2 cellular contexts compared by ENCODE assay signal in genomic region chr15:62059818-62060115, GRCh38.
TF ChIP-seq lines count a peak whose summit lies in the region.

No MANE protein-coding gene starts in this region.

TF ChIP-seq in GM23338, 12 proteins besides CTCF, POLR2A, EP300 and RAD21:
- TF ChIP-seq CREB1 (CRISPR knock-in tag; IDR thresholded peaks at IDR 0.05; ENCODE audit: low read depth): no peak
- no peak for TF ChIP-seq ZNF331 (CRISPR knock-in tag; IDR thresholded peaks at IDR 0.05; ENCODE audit: low read depth)
- TF ChIP-seq NANOG (IDR thresholded peaks at IDR 0.05; ENCODE audit: borderline replicate concordance): no peak
- no peak for TF ChIP-seq STAT1 (IDR thresholded peaks at IDR 0.05; ENCODE audit: unreplicated experiment)
- TF ChIP-seq ZNF114 (CRISPR knock-in tag; IDR thresholded peaks at IDR 0.05): no peak
- TF ChIP-seq EZH2phosphoT487 (IDR thresholded peaks at IDR 0.05; ENCODE audit: unreplicated experiment): no peak
- TF ChIP-seq EZH2 (IDR thresholded peaks at IDR 0.05; ENCODE audit: low read depth, unreplicated experiment): peak; percentile 50
- no peak for TF ChIP-seq ETS1 (IDR thresholded peaks at IDR 0.05)

TF ChIP-seq in GM12878, 131 proteins besides CTCF, POLR2A, EP300 and RAD21 (continues in another document):
- TF ChIP-seq SPI1 (IDR thresholded peaks at IDR 0.05; ENCODE audit: borderline replicate concordance, insufficient read depth, low read depth, low read length): peak; percentile 64; the same call in 1 of the 2 replicates
- no peak for TF ChIP-seq KDM1A (IDR thresholded peaks at IDR 0.05; ENCODE audit: borderline replicate concordance)
- peak; percentile 43; the same call in 1 of the 2 replicates for TF ChIP-seq RELB (IDR thresholded peaks at IDR 0.05; ENCODE audit: low read depth)
- no peak for TF ChIP-seq ELK1 (IDR thresholded peaks at IDR 0.05; ENCODE audit: low read depth, low read length)
- no peak for TF ChIP-seq CEBPZ (IDR thresholded peaks at IDR 0.05; ENCODE audit: low read depth, low read length)
- TF ChIP-seq MXI1 (IDR thresholded peaks at IDR 0.05; ENCODE audit: low read depth, low read length): peak; percentile 88
- TF ChIP-seq CHD1 (IDR thresholded peaks at IDR 0.05; ENCODE audit: low read depth, low read length): peak; percentile 38; the same call in 1 of the 2 replicates
- TF ChIP-seq JUNB (IDR thresholded peaks at IDR 0.05): no peak
- TF ChIP-seq SMAD5 (IDR thresholded peaks at IDR 0.05; ENCODE audit: low read depth): no peak
- 0 out of 2 replicates have a peak, but pooled peaks have one; percentile 34 for TF ChIP-seq WRNIP1 (IDR thresholded peaks at IDR 0.05; ENCODE audit: borderline replicate concordance, low read depth, low read length)
- TF ChIP-seq STAT1 (conservative IDR thresholded peaks at IDR 0.05): no peak
- TF ChIP-seq HDAC6 (IDR thresholded peaks at IDR 0.05; ENCODE audit: unreplicated experiment): no peak
- TF ChIP-seq TCF12 (IDR thresholded peaks at IDR 0.05; ENCODE audit: low read depth, low read length): no peak
- TF ChIP-seq E4F1 (IDR thresholded peaks at IDR 0.05; ENCODE audit: borderline replicate concordance, partially characterized antibody): no peak
- no peak for TF ChIP-seq KLF5 (IDR thresholded peaks at IDR 0.05; ENCODE audit: partially characterized antibody)
- no peak for TF ChIP-seq BMI1 (IDR thresholded peaks at IDR 0.05; ENCODE audit: borderline replicate concordance)
- peak; percentile 49 for TF ChIP-seq MLLT1 (IDR thresholded peaks at IDR 0.05)
- TF ChIP-seq HCFC1 (IDR thresholded peaks at IDR 0.05; ENCODE audit: low read length): 0 out of 2 replicates have a peak, but pooled peaks have one; percentile 18
- no peak for TF ChIP-seq MAX (IDR thresholded peaks at IDR 0.05; ENCODE audit: low read depth, low read length)
- no peak for TF ChIP-seq PAX8 (IDR thresholded peaks at IDR 0.05)
- peak; percentile 30; the same call in 1 of the 2 replicates for TF ChIP-seq CBX5 (IDR thresholded peaks at IDR 0.05; ENCODE audit: low read depth)
- TF ChIP-seq PML (IDR thresholded peaks at IDR 0.05; ENCODE audit: low read length): no peak
- no peak for TF ChIP-seq FOXK2 (IDR thresholded peaks at IDR 0.05)
- TF ChIP-seq TARDBP (IDR thresholded peaks at IDR 0.05; ENCODE audit: borderline replicate concordance): no peak
- TF ChIP-seq SIX5 (IDR thresholded peaks at IDR 0.05; ENCODE audit: low read depth, low read length, severe bottlenecking): peak; percentile 5
- peak; percentile 83 for TF ChIP-seq NR2F1 (conservative IDR thresholded peaks at IDR 0.05)
- 0 out of 2 replicates have a peak, but pooled peaks have one; percentile 47 for TF ChIP-seq NBN (IDR thresholded peaks at IDR 0.05)
- no peak for TF ChIP-seq ZZZ3 (IDR thresholded peaks at IDR 0.05; ENCODE audit: control insufficient read depth, insufficient read length, low read depth)
- TF ChIP-seq CBFB (IDR thresholded peaks at IDR 0.05; ENCODE audit: low read depth): no peak
- TF ChIP-seq ATF2 (IDR thresholded peaks at IDR 0.05; ENCODE audit: low read length): no peak
- no peak; the same call in 1 of the 2 replicates for TF ChIP-seq RB1 (IDR thresholded peaks at IDR 0.05; ENCODE audit: borderline replicate concordance)
- peak in 1 of 2 experiments; percentile 37; a peak in 2 of 4 replicates for TF ChIP-seq IKZF2 (IDR thresholded peaks at IDR 0.05)
- TF ChIP-seq SUPT20H (IDR thresholded peaks at IDR 0.05; ENCODE audit: borderline replicate concordance, control insufficient read depth, low read depth, low read length): no peak
- peak; percentile 67; the same call in 1 of the 2 replicates for TF ChIP-seq ASH2L (IDR thresholded peaks at IDR 0.05; ENCODE audit: borderline replicate concordance, low read depth)
- TF ChIP-seq YBX1 (IDR thresholded peaks at IDR 0.05): no peak
- peak; percentile 82; the same call in 1 of the 2 replicates for TF ChIP-seq ZBED1 (IDR thresholded peaks at IDR 0.05; ENCODE audit: borderline replicate concordance)
- TF ChIP-seq DPF2 (IDR thresholded peaks at IDR 0.05): no peak
- no peak for TF ChIP-seq GABPA (IDR thresholded peaks at IDR 0.05; ENCODE audit: low read depth)
- TF ChIP-seq ZNF207 (IDR thresholded peaks at IDR 0.05; ENCODE audit: borderline replicate concordance): no peak
- peak; percentile 40; the same call in 1 of the 2 replicates for TF ChIP-seq NKRF (conservative IDR thresholded peaks at IDR 0.05)
- TF ChIP-seq CREB1 (IDR thresholded peaks at IDR 0.05; ENCODE audit: low read depth): no peak
- no peak for TF ChIP-seq IRF5 (IDR thresholded peaks at IDR 0.05; ENCODE audit: borderline replicate concordance)
- no peak; the same call in 1 of the 2 replicates for TF ChIP-seq RBBP5 (conservative IDR thresholded peaks at IDR 0.05)
- TF ChIP-seq RCOR1 (conservative IDR thresholded peaks at IDR 0.05; ENCODE audit: low read depth, low read length): 0 out of 2 replicates have a peak, but pooled peaks have one; percentile 63
- TF ChIP-seq RUNX3 (IDR thresholded peaks at IDR 0.05; ENCODE audit: low read length): peak; percentile 55
- TF ChIP-seq MTA2 (IDR thresholded peaks at IDR 0.05; ENCODE audit: low read depth): peak; percentile 14; the same call in 1 of the 2 replicates
- TF ChIP-seq CEBPB (IDR thresholded peaks at IDR 0.05; ENCODE audit: borderline replicate concordance in 1 of 2, low read depth in 2 of 2, low read length in 2 of 2): no peak
- no peak; the same call in 1 of the 2 replicates for TF ChIP-seq POLR2AphosphoS2 (IDR thresholded peaks at IDR 0.05; ENCODE audit: low read depth, low read length)
- TF ChIP-seq CHD2 (IDR thresholded peaks at IDR 0.05; ENCODE audit: borderline replicate concordance, low read depth, low read length): 0 out of 2 replicates have a peak, but pooled peaks have one; percentile 22
- 0 out of 2 replicates have a peak, but pooled peaks have one; percentile 12 for TF ChIP-seq CREM (IDR thresholded peaks at IDR 0.05; ENCODE audit: low read depth)
- peak; percentile 31; the same call in 1 of the 2 replicates for TF ChIP-seq PAX5 (IDR thresholded peaks at IDR 0.05; ENCODE audit: borderline replicate concordance, low read depth, low read length)
- TF ChIP-seq TCF7 (IDR thresholded peaks at IDR 0.05; ENCODE audit: borderline replicate concordance): no peak
